ENCODE assay signal across 13 cellular contexts in the genomic region with DNA sequence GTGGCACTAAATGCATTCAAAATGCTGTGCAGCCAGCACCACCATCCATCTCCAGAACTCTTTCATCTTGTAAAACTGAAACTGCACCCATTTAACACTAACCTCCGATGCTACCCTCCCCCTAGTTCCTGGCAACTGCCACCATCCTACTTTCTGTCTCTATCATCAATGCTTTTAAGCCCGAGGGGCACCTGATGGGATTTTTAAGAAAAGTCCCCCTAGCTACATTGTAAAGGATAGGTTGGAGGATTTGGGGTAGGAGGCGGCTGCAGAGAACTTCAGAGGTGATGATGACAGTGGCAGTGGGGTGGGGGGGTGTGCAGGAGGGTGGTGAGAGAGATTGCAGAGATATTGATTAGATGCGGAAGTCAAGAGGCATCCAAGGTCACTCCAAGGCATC. TPM values are rescaled to one million over a fixed set of nuclear protein-coding genes. Genes with fewer than 3 reads are reported as not detected.
A peak's percentile ranks its signal among the peaks of the same experiment; 100 is the strongest.
DNase-seq lines count a peak whose midpoint lies in the region; ATAC-seq and TF ChIP-seq lines count a peak whose summit lies in the region.
"Had no signal": no experiment of that assay in that cellular context is flagged by ENCODE, and none has a peak within 500 bp of the region (broad histone marks: within the 10 kb centered on the region; RNA-seq: fewer than 3 reads in every experiment).

No MANE protein-coding gene starts in this region.

- peak overlapping the region; percentile 52 for H3K27ac Mint-ChIP-seq in activated CD4-positive, alpha-beta T cell treated with anti-CD3 and anti-CD28 coated beads, Interleukin-2, amount 10 ng/mL, durations not matched to agents 24 days and 14 days
- peak overlapping the region; percentile 85 for H3K27ac Mint-ChIP-seq in T-helper 2 cell treated with Interferon-gamma antibody and Interleukin-4, amounts not matched to agents 5 μg/mL and 100 μg/mL, for 36 hours
- peak overlapping the region; percentile 44 to 84 for H3K27ac Mint-ChIP-seq in effector memory CD8-positive, alpha-beta T cell

- TF ChIP-seq POLR2A in thyroid gland (IDR thresholded peaks at IDR 0.05) = no peak
- no peak for TF ChIP-seq POLR2A in esophagus muscularis mucosa (IDR thresholded peaks at IDR 0.05; ENCODE audit: low read depth)

- no peaks in the 10 kb centered on the region for H3K36me3 ChIP-seq in thyroid gland
- no peaks in the 10 kb centered on the region for H3K36me3 ChIP-seq in esophagus muscularis mucosa

- peak; percentile 80 for ATAC-seq in effector memory CD8-positive, alpha-beta T cell (replicated peaks)
- ATAC-seq: body of pancreas, K562 had no signal

- H3K27me3 Mint-ChIP-seq in activated CD4-positive, alpha-beta T cell treated with anti-CD3 and anti-CD28 coated beads, Interleukin-2, amount 10 ng/mL, durations not matched to agents 24 days and 14 days = peaks cover 18% of the 10 kb centered on the region
- no peaks in the 10 kb centered on the region for H3K27me3 Mint-ChIP-seq in T-helper 2 cell treated with Interferon-gamma antibody and Interleukin-4, amounts not matched to agents 5 μg/mL and 100 μg/mL, for 36 hours (ENCODE audit: low read depth)
- no peaks in the 10 kb centered on the region for H3K27me3 Mint-ChIP-seq in effector memory CD8-positive, alpha-beta T cell

- no peak overlapping the region for H3K27ac ChIP-seq in thyroid gland
- no peak overlapping the region for H3K27ac ChIP-seq in esophagus muscularis mucosa (replicated peaks in 1 of 4)
- H3K27ac ChIP-seq: body of pancreas had no signal

- no peaks in the 10 kb centered on the region for H3K9me3 Mint-ChIP-seq in activated CD4-positive, alpha-beta T cell treated with anti-CD3 and anti-CD28 coated beads, Interleukin-2, amount 10 ng/mL, durations not matched to agents 24 days and 14 days
- H3K9me3 Mint-ChIP-seq in T-helper 2 cell treated with Interferon-gamma antibody and Interleukin-4, amounts not matched to agents 5 μg/mL and 100 μg/mL, for 36 hours = no peaks in the 10 kb centered on the region
- no peaks in the 10 kb centered on the region for H3K9me3 Mint-ChIP-seq in effector memory CD8-positive, alpha-beta T cell

- no peaks in the 10 kb centered on the region for H3K36me3 Mint-ChIP-seq in activated CD4-positive, alpha-beta T cell treated with anti-CD3 and anti-CD28 coated beads, Interleukin-2, amount 10 ng/mL, durations not matched to agents 24 days and 14 days (ENCODE audit: low read depth)
- no peaks in the 10 kb centered on the region for H3K36me3 Mint-ChIP-seq in T-helper 2 cell treated with Interferon-gamma antibody and Interleukin-4, amounts not matched to agents 5 μg/mL and 100 μg/mL, for 36 hours (ENCODE audit: low read depth)
- no peaks in the 10 kb centered on the region for H3K36me3 Mint-ChIP-seq in effector memory CD8-positive, alpha-beta T cell (ENCODE audit: insufficient read depth)

- H3K9me3 ChIP-seq in thyroid gland (no peaks in the 10 kb centered on the region), esophagus muscularis mucosa (no peaks in the 10 kb centered on the region)
- H3K9me3 ChIP-seq: body of pancreas had no signal

- H3K4me1 ChIP-seq in thyroid gland (peaks cover 0 to 13% of the 10 kb centered on the region in 2 donors), esophagus muscularis mucosa (peaks cover 16 to 29% (median 27%) of the 10 kb centered on the region in 4 donors)

- H3K4me3 ChIP-seq in GM12865 (ENCODE audit: low read depth, low read length) (no peak overlapping the region), thyroid gland (replicated peaks in 1 of 3) (no peak overlapping the region), esophagus muscularis mucosa (no peak overlapping the region)
- H3K4me3 ChIP-seq: body of pancreas, K562 had no signal

- peak; percentile 77 for DNase-seq in activated CD4-positive, alpha-beta T cell treated with anti-CD3 and anti-CD28 coated beads, Interleukin-2, amount 10 ng/mL, durations not matched to agents 24 days and 14 days
- no peak for DNase-seq in activated CD4-positive, alpha-beta T cell treated with anti-CD3 and anti-CD28 coated beads for 1 hour
- DNase-seq in GM12865 (ENCODE audit: low read depth) (peak; percentile 69), thyroid gland (no peak), H4 (ENCODE audit: low spot score) (no peak), esophagus muscularis mucosa (ENCODE audit: extremely low spot score) (no peak)
- DNase-seq in T-helper 2 cell treated with Interferon-gamma antibody and Interleukin-4, amounts not matched to agents 5 μg/mL and 100 μg/mL, for 36 hours (ENCODE audit: low spot score) = peak; percentile 38
- no peak for DNase-seq in effector memory CD8-positive, alpha-beta T cell
- DNase-seq: body of pancreas, dermis blood vessel endothelial cell, hippocampal formation, NCI-H1417 had no signal

- WGBS in thyroid gland, 2 donors = 67 to 82% methylated on average over 4 of the region's 4 CpGs
- 93% methylated on average over 4 of the region's 4 CpGs for WGBS in esophagus muscularis mucosa

- peaks cover 26% of the 10 kb centered on the region for H3K4me1 Mint-ChIP-seq in activated CD4-positive, alpha-beta T cell treated with anti-CD3 and anti-CD28 coated beads, Interleukin-2, amount 10 ng/mL, durations not matched to agents 24 days and 14 days
- H3K4me1 Mint-ChIP-seq in T-helper 2 cell treated with Interferon-gamma antibody and Interleukin-4, amounts not matched to agents 5 μg/mL and 100 μg/mL, for 36 hours (ENCODE audit: low read depth) = peaks cover 26% of the 10 kb centered on the region
- peaks cover 21 to 25% of the 10 kb centered on the region in 2 donors for H3K4me1 Mint-ChIP-seq in effector memory CD8-positive, alpha-beta T cell (ENCODE audit: low read depth in 2 of 2)

- peak overlapping the region; percentile 57 for H3K4me3 Mint-ChIP-seq in activated CD4-positive, alpha-beta T cell treated with anti-CD3 and anti-CD28 coated beads, Interleukin-2, amount 10 ng/mL, durations not matched to agents 24 days and 14 days
- H3K4me3 Mint-ChIP-seq in T-helper 2 cell treated with Interferon-gamma antibody and Interleukin-4, amounts not matched to agents 5 μg/mL and 100 μg/mL, for 36 hours = peak overlapping the region; percentile 68
- peak overlapping the region; percentile 72 to 74 for H3K4me3 Mint-ChIP-seq in effector memory CD8-positive, alpha-beta T cell

- H3K27me3 ChIP-seq in thyroid gland = no peaks in the 10 kb centered on the region
- no peaks in the 10 kb centered on the region for H3K27me3 ChIP-seq in esophagus muscularis mucosa
- H3K27me3 ChIP-seq: body of pancreas had no signal

- TF ChIP-seq CTCF in GM12865 (IDR thresholded peaks at IDR 0.05; ENCODE audit: insufficient read depth, low read depth, low read length, missing control alignments) (no peak), thyroid gland (IDR thresholded peaks at IDR 0.05) (no peak), esophagus muscularis mucosa (IDR thresholded peaks at IDR 0.05) (no peak)

- intact Hi-C loops in activated CD4-positive, alpha-beta T cell treated with anti-CD3 and anti-CD28 coated beads, Interleukin-2, amount 10 ng/mL, durations not matched to agents 24 days and 14 days (cut with micrococcal nuclease) = loop anchor here (1.0 kb wide), 1 partner anchor 14 kb away; no protein-coding TSS in a partner anchor
- intact Hi-C loops in thyroid gland (cut with DNase I) (no loop called here), esophagus muscularis mucosa (cut with DNase I) (no loop called here)

- no peak for TF ChIP-seq EP300 in esophagus muscularis mucosa (IDR thresholded peaks at IDR 0.05)

RNA-seq across cellular contexts. Expression of a gene that starts 10.8 kb away (rescaled TPM):
- 321 and 335 TPM in 2 replicates for total RNA-seq in activated CD4-positive, alpha-beta T cell treated with anti-CD3 and anti-CD28 coated beads, Interleukin-2, amount 10 ng/mL, durations not matched to agents 24 days and 14 days
- total RNA-seq in thyroid gland (100 to 1,000 TPM; 246 to 270 (median 265) TPM), esophagus muscularis mucosa (100 to 1,000 TPM; 223 to 239 (median 230) TPM)
- total RNA-seq in H4 (2014; rRNA removed; shearing (Covaris generic)) = 279 and 391 TPM in 2 replicates

Comparison
In these comparisons a context has a peak if more than half of its experiments do, and no peak if none do; other contexts are left out.
1. DNase-seq: peak in activated CD4-positive, alpha-beta T cell treated with anti-CD3 and anti-CD28 coated beads, Interleukin-2, amount 10 ng/mL, durations not matched to agents 24 days and 14 days (single experiment), GM12865 (single experiment) and T-helper 2 cell treated with Interferon-gamma antibody and Interleukin-4, amounts not matched to agents 5 μg/mL and 100 μg/mL, for 36 hours (single experiment); none in activated CD4-positive, alpha-beta T cell treated with anti-CD3 and anti-CD28 coated beads for 1 hour (single experiment), effector memory CD8-positive, alpha-beta T cell (0 of 3), thyroid gland (0 of 2), H4 (single experiment) and esophagus muscularis mucosa (single experiment).
2. Peak in every context shown above with its lines, with median percentiles within 50 percentile points of each other: H3K27ac Mint-ChIP-seq and H3K4me3 Mint-ChIP-seq.